20 cellular contexts compared by ENCODE assay signal in the genomic region with DNA sequence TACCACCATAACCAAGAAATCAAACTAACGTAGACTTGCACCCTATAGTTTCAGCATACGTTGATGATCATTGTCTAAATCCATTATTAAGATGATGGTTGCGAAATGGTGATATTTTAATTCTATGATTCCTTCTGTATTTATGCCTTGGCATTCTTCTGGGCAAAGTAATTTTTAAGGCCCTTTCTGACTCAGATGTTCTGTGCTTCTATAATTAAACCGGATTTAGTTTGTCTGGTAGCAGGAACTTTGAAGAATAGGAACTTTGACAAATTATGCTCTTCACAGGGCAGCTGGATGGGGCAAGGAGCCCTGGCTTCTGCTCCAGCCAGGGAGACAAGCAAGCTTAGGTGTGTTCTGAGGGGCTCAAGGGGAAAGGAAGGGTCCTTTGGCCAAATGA.
"Had no signal": no experiment of that assay in that cellular context is flagged by ENCODE, and none has a peak within 500 bp of the region (broad histone marks: within the 10 kb centered on the region; RNA-seq: fewer than 3 reads in every experiment).

No MANE protein-coding gene starts in this region.

- H3K4me3 ChIP-seq: Peyer's patch, SJSA1 had no signal

- DNase-seq: activated CD4-positive, alpha-beta T cell treated with anti-CD3 and anti-CD28 coated beads for 48 hours; activated CD4-positive, alpha-beta T cell treated with anti-CD3 and anti-CD28 coated beads, Interleukin-2, amount 50 U/mL, for 4 hours; activated CD4-positive, CD25-positive, alpha-beta regulatory T cell treated with anti-CD3 and anti-CD28 coated beads, Interleukin-2, amount 50 U/mL, for 72 hours; activated CD8-positive, alpha-beta memory T cell treated with anti-CD3 and anti-CD28 coated beads, Interleukin-2, amount 50 U/mL, for 48 hours; activated CD8-positive, alpha-beta T cell treated with anti-CD3 and anti-CD28 coated beads, Interleukin-2, amount 10 ng/mL, durations not matched to agents 7 days and 5 days; activated naive CD8-positive, alpha-beta T cell treated with anti-CD3 and anti-CD28 coated beads, Interleukin-2, amount 50 U/mL, for 24 hours; activated T-cell treated with anti-CD3 and anti-CD28 coated beads, Interleukin-2, amount 50 U/mL, for 1 hour; cerebellar nuclear complex; NCI-H1105 treated with DMSO at 0.1 percent for 48 hours; NCI-H1436 treated with DMSO at 0.1 percent for 48 hours; NCI-H187; NCI-H2081; NCI-H446; Peyer's patch; SHP77; T-helper 17 cell; T-helper 9 cell had no signal

- H3K27me3 ChIP-seq: Peyer's patch, SJSA1 had no signal

- H3K36me3 ChIP-seq: Peyer's patch, SJSA1 had no signal

- ATAC-seq: activated CD8-positive, alpha-beta T cell treated with anti-CD3 and anti-CD28 coated beads, Interleukin-2, amount 10 ng/mL, durations not matched to agents 7 days and 5 days; activated naive CD8-positive, alpha-beta T cell treated with anti-CD3 and anti-CD28 coated beads, Interleukin-2, amount 50 U/mL, for 24 hours; T-helper 17 cell; WTC11 had no signal

- H3K27ac ChIP-seq: Peyer's patch, RWPE1, SJSA1 had no signal

- H3K4me1 ChIP-seq: Peyer's patch had no signal

- H3K9me3 ChIP-seq: Peyer's patch, SJSA1 had no signal
